Comparison of ENCODE assay signal across 1 cellular context in the genomic region with DNA sequence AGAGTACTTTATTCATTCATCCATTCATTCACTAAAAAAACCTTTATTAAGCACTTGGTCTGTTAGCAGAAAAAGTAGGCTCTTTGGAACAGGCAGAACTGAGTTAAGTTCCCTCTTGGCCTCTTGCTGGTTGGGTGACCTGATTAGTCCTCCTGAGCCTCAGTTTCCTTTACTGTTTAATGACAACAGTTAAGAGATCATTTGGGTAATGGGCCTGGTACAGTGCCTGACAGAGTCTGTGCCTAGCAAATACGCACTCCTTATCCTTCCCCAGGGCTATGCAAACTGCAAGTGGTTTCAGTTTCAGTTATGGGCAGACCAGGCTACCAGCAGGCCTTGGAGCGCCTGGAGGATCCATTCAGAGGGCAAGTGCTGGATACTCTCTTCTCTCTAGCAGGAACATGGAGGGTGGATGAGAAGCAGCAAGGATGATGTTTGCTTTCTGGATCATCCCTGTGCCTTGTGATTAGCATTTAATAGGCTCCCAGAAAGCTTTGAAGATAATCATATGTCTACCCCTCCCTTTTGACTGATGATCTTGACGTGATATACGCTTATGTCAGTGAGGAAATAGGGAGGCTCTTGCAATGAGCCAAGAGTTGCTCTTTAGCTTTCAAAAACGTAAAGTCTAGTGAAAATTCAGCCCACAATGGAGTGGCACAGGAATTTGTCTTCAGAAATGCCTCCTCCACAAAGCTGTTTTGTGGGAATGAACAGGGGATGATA.
TF ChIP-seq lines count a peak whose summit lies in the region.

No MANE protein-coding gene starts in this region.

TF ChIP-seq in K562, 482 proteins besides CTCF, POLR2A, EP300 and RAD21 (continued from another document and continues in another):
- TF ChIP-seq, protein P1, sequence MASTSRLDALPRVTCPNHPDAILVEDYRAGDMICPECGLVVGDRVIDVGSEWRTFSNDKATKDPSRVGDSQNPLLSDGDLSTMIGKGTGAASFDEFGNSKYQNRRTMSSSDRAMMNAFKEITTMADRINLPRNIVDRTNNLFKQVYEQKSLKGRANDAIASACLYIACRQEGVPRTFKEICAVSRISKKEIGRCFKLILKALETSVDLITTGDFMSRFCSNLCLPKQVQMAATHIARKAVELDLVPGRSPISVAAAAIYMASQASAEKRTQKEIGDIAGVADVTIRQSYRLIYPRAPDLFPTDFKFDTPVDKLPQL (IDR thresholded peaks at IDR 0.05; ENCODE audit: extremely low read depth, insufficient read length), result no peak
- TF ChIP-seq UBTF (IDR thresholded peaks at IDR 0.05; ENCODE audit: borderline replicate concordance in 1 of 2, low read depth in 2 of 2, low read length in 2 of 2), result no peak
- no peak for TF ChIP-seq ZNF347 (CRISPR knock-in tag; IDR thresholded peaks at IDR 0.05; ENCODE audit: low read depth)
- no peak for TF ChIP-seq ZEB2 (IDR thresholded peaks at IDR 0.05)
- no peak for TF ChIP-seq KLF6 (CRISPR knock-in tag; IDR thresholded peaks at IDR 0.05; ENCODE audit: borderline replicate concordance)
- no peak for TF ChIP-seq SPI1 (IDR thresholded peaks at IDR 0.05; ENCODE audit: borderline replicate concordance, low read depth, low read length)
- TF ChIP-seq DPF2 (IDR thresholded peaks at IDR 0.05), result no peak
- TF ChIP-seq, protein P2, sequence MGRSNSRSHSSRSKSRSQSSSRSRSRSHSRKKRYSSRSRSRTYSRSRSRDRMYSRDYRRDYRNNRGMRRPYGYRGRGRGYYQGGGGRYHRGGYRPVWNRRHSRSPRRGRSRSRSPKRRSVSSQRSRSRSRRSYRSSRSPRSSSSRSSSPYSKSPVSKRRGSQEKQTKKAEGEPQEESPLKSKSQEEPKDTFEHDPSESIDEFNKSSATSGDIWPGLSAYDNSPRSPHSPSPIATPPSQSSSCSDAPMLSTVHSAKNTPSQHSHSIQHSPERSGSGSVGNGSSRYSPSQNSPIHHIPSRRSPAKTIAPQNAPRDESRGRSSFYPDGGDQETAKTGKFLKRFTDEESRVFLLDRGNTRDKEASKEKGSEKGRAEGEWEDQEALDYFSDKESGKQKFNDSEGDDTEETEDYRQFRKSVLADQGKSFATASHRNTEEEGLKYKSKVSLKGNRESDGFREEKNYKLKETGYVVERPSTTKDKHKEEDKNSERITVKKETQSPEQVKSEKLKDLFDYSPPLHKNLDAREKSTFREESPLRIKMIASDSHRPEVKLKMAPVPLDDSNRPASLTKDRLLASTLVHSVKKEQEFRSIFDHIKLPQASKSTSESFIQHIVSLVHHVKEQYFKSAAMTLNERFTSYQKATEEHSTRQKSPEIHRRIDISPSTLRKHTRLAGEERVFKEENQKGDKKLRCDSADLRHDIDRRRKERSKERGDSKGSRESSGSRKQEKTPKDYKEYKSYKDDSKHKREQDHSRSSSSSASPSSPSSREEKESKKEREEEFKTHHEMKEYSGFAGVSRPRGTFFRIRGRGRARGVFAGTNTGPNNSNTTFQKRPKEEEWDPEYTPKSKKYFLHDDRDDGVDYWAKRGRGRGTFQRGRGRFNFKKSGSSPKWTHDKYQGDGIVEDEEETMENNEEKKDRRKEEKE (IDR thresholded peaks at IDR 0.05; ENCODE audit: borderline replicate concordance in 1 of 2, control insufficient read depth in 1 of 2, low read depth in 2 of 2, low read length in 1 of 2), result no peak
- TF ChIP-seq HNRNPLL (IDR thresholded peaks at IDR 0.05; ENCODE audit: low read depth, low read length, poor library complexity, severe bottlenecking), result no peak
- no peak for TF ChIP-seq HMG20B (CRISPR knock-in tag; IDR thresholded peaks at IDR 0.05)
- TF ChIP-seq SETDB1 (IDR thresholded peaks at IDR 0.05; ENCODE audit: low read length), result no peak
- no peak for TF ChIP-seq SRSF7 (optimal IDR thresholded peaks at IDR 0.05; ENCODE audit: low read depth, low read length)
- peak; percentile 61 for TF ChIP-seq MEIS2 (IDR thresholded peaks at IDR 0.05; ENCODE audit: partially characterized antibody)
- no peak for TF ChIP-seq NR1H2 (CRISPR knock-in tag; IDR thresholded peaks at IDR 0.05)
- TF ChIP-seq ZNF3 (CRISPR knock-in tag; IDR thresholded peaks at IDR 0.05), result 0 out of 2 replicates have a peak, but pooled peaks have one; percentile 46
- peak; percentile 78 for TF ChIP-seq BCOR (IDR thresholded peaks at IDR 0.05)
- peak in 1 of 2 experiments; percentile 46; a peak in 1 of 4 replicates for TF ChIP-seq KDM1A (IDR thresholded peaks at IDR 0.05)
- TF ChIP-seq MTF1 (CRISPR knock-in tag; IDR thresholded peaks at IDR 0.05; ENCODE audit: borderline replicate concordance), result no peak
- no peak for TF ChIP-seq ZNF143 (CRISPR knock-in tag; IDR thresholded peaks at IDR 0.05)
- no peak for TF ChIP-seq ZBTB26 (CRISPR knock-in tag; IDR thresholded peaks at IDR 0.05)
- TF ChIP-seq MYNN (IDR thresholded peaks at IDR 0.05), result no peak
- no peak for TF ChIP-seq MYNN (CRISPR knock-in tag; IDR thresholded peaks at IDR 0.05)
- TF ChIP-seq, protein P3, sequence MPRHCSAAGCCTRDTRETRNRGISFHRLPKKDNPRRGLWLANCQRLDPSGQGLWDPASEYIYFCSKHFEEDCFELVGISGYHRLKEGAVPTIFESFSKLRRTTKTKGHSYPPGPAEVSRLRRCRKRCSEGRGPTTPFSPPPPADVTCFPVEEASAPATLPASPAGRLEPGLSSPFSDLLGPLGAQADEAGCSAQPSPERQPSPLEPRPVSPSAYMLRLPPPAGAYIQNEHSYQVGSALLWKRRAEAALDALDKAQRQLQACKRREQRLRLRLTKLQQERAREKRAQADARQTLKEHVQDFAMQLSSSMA (CRISPR knock-in tag; IDR thresholded peaks at IDR 0.05), result no peak
- TF ChIP-seq, protein P4, sequence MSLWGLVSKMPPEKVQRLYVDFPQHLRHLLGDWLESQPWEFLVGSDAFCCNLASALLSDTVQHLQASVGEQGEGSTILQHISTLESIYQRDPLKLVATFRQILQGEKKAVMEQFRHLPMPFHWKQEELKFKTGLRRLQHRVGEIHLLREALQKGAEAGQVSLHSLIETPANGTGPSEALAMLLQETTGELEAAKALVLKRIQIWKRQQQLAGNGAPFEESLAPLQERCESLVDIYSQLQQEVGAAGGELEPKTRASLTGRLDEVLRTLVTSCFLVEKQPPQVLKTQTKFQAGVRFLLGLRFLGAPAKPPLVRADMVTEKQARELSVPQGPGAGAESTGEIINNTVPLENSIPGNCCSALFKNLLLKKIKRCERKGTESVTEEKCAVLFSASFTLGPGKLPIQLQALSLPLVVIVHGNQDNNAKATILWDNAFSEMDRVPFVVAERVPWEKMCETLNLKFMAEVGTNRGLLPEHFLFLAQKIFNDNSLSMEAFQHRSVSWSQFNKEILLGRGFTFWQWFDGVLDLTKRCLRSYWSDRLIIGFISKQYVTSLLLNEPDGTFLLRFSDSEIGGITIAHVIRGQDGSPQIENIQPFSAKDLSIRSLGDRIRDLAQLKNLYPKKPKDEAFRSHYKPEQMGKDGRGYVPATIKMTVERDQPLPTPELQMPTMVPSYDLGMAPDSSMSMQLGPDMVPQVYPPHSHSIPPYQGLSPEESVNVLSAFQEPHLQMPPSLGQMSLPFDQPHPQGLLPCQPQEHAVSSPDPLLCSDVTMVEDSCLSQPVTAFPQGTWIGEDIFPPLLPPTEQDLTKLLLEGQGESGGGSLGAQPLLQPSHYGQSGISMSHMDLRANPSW (CRISPR knock-in tag; IDR thresholded peaks at IDR 0.05), result no peak
- TF ChIP-seq FOXJ2 (tag; IDR thresholded peaks at IDR 0.05), result 0 out of 2 replicates have a peak, but pooled peaks have one; percentile 4
- TF ChIP-seq HNRNPL (IDR thresholded peaks at IDR 0.05; ENCODE audit: low read depth, low read length), result no peak
- TF ChIP-seq FOXK2 (conservative IDR thresholded peaks at IDR 0.05 in 1 of 2, IDR thresholded peaks at IDR 0.05 in 1 of 2; ENCODE audit: low read depth in 2 of 2), result 0 out of 4 replicates have a peak, but pooled peaks of 1 of the 2 experiments have one; percentile 0
- TF ChIP-seq SLC30A9 (CRISPR knock-in tag; IDR thresholded peaks at IDR 0.05), result no peak
- no peak for TF ChIP-seq ZNF217 (CRISPR knock-in tag; IDR thresholded peaks at IDR 0.05)
- 0 out of 2 replicates have a peak, but pooled peaks have one; percentile 2 for TF ChIP-seq CBFA2T3 (IDR thresholded peaks at IDR 0.05)
- no peak for TF ChIP-seq PURB (CRISPR knock-in tag; IDR thresholded peaks at IDR 0.05; ENCODE audit: low read depth)
- TF ChIP-seq MED1 (CRISPR knock-in tag; IDR thresholded peaks at IDR 0.05; ENCODE audit: borderline replicate concordance), result no peak
- no peak for TF ChIP-seq TAF15 (IDR thresholded peaks at IDR 0.05; ENCODE audit: low read depth, low read length)
- no peak for TF ChIP-seq CREBBP (IDR thresholded peaks at IDR 0.05; ENCODE audit: low read depth, low read length)
- TF ChIP-seq, protein P5, sequence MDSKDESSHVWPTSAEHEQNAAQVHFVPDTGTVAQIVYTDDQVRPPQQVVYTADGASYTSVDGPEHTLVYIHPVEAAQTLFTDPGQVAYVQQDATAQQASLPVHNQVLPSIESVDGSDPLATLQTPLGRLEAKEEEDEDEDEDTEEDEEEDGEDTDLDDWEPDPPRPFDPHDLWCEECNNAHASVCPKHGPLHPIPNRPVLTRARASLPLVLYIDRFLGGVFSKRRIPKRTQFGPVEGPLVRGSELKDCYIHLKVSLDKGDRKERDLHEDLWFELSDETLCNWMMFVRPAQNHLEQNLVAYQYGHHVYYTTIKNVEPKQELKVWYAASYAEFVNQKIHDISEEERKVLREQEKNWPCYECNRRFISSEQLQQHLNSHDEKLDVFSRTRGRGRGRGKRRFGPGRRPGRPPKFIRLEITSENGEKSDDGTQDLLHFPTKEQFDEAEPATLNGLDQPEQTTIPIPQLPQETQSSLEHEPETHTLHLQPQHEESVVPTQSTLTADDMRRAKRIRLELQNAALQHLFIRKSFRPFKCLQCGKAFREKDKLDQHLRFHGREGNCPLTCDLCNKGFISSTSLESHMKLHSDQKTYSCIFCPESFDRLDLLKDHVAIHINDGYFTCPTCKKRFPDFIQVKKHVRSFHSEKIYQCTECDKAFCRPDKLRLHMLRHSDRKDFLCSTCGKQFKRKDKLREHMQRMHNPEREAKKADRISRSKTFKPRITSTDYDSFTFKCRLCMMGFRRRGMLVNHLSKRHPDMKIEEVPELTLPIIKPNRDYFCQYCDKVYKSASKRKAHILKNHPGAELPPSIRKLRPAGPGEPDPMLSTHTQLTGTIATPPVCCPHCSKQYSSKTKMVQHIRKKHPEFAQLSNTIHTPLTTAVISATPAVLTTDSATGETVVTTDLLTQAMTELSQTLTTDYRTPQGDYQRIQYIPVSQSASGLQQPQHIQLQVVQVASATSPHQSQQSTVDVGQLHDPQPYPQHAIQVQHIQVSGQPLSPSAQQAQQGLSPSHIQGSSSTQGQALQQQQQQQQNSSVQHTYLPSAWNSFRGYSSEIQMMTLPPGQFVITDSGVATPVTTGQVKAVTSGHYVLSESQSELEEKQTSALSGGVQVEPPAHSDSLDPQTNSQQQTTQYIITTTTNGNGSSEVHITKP (IDR thresholded peaks at IDR 0.05; ENCODE audit: partially characterized antibody), result no peak
- no peak for TF ChIP-seq ZNF184 (CRISPR knock-in tag; IDR thresholded peaks at IDR 0.05)
- TF ChIP-seq FIP1L1 (IDR thresholded peaks at IDR 0.05; ENCODE audit: low read depth, low read length, poor library complexity, severe bottlenecking), result no peak
- TF ChIP-seq FOXA1 (IDR thresholded peaks at IDR 0.05; ENCODE audit: borderline replicate concordance), result no peak
- TF ChIP-seq NR2C1 (IDR thresholded peaks at IDR 0.05), result no peak
- TF ChIP-seq NR2C1 (tag; IDR thresholded peaks at IDR 0.05), result no peak
- TF ChIP-seq MECOM (CRISPR knock-in tag; IDR thresholded peaks at IDR 0.05), result 0 out of 2 replicates have a peak, but pooled peaks have one; percentile 13
- no peak for TF ChIP-seq ZNF253 (CRISPR knock-in tag; conservative IDR thresholded peaks at IDR 0.05)
- no peak for TF ChIP-seq TFAM (CRISPR knock-in tag; conservative IDR thresholded peaks at IDR 0.05)
- peak; percentile 68 for TF ChIP-seq CHD4 (IDR thresholded peaks at IDR 0.05; ENCODE audit: insufficient read depth, insufficient replicate concordance, low read depth, low read length, poor library complexity, severe bottlenecking)
- TF ChIP-seq CBFA2T2 (conservative IDR thresholded peaks at IDR 0.05), result no peak
- no peak for TF ChIP-seq ZKSCAN8 (CRISPR knock-in tag; IDR thresholded peaks at IDR 0.05)
- no peak for TF ChIP-seq POLR3G (IDR thresholded peaks at IDR 0.05; ENCODE audit: extremely low read depth, insufficient read length, insufficient replicate concordance)
- no peak; the same call in 1 of the 2 replicates for TF ChIP-seq FOXM1 (IDR thresholded peaks at IDR 0.05; ENCODE audit: low read depth)
- no peak for TF ChIP-seq FOXM1 (CRISPR knock-in tag; IDR thresholded peaks at IDR 0.05; ENCODE audit: low read depth)
